Comparison of ENCODE assay signal across 11 cellular contexts in genomic region chr10:5862360-5862929, GRCh38. TPM values are rescaled to one million over a fixed set of nuclear protein-coding genes. Genes with fewer than 3 reads are reported as not detected.
A peak's percentile ranks its signal among the peaks of the same experiment; 100 is the strongest.
DNase-seq lines count a peak whose midpoint lies in the region; ATAC-seq, FAIRE-seq and TF ChIP-seq lines count a peak whose summit lies in the region.
"Had no signal": no experiment of that assay in that cellular context is flagged by ENCODE, and none has a peak within 500 bp of the region (broad histone marks: within the 10 kb centered on the region; RNA-seq: fewer than 3 reads in every experiment).

No MANE protein-coding gene starts in this region.

- H3K4me3 ChIP-seq in kidney (ENCODE audit: low read length in 2 of 2) = no peak overlapping the region

- no peak for FAIRE-seq in kidney (lab: Jason Lieb, UNC)

- H3K4me3 Mint-ChIP-seq in dendritic cell treated with granulocyte-macrophage colony-stimulating factor and Interleukin-4, amounts not matched to agents 40 ng/mL and 50 ng/mL, for 4 days = no peak overlapping the region

- no peak for TF ChIP-seq CTCF in kidney (IDR thresholded peaks at IDR 0.05; ENCODE audit: borderline replicate concordance, extremely low read depth, insufficient read depth)

- no peaks in the 10 kb centered on the region for H3K27me3 Mint-ChIP-seq in dendritic cell treated with granulocyte-macrophage colony-stimulating factor and Interleukin-4, amounts not matched to agents 40 ng/mL and 50 ng/mL, for 4 days

- DNase-seq in stimulated activated CD4-positive, alpha-beta T cell treated with anti-CD3 and anti-CD28 coated beads, Interleukin-4, amount 100 ng/mL, for 1 hour = no peak
- DNase-seq in left colon = no peak
- DNase-seq in effector CD8-positive, alpha-beta T cell (lab: John Stamatoyannopoulos, UW) = no peak
- DNase-seq in kidney = no peak
- DNase-seq: DND-41; Right ventricle myocardium superior; stimulated activated CD4-positive, alpha-beta T cell treated with anti-CD3 and anti-CD28 coated beads, Interleukin-2, amount 100 ng/mL, for 48 hours had no signal

- H3K9me3 ChIP-seq in kidney (ENCODE audit: control insufficient read depth in 1 of 2, low read length in 2 of 2) = no peaks in the 10 kb centered on the region

- H3K9ac ChIP-seq in kidney (ENCODE audit: low read length in 2 of 2) = no peak overlapping the region

- no peaks in the 10 kb centered on the region for H3K4me1 ChIP-seq in kidney (ENCODE audit: control insufficient read depth in 1 of 2, insufficient read depth in 1 of 2, low read depth in 1 of 2, low read length in 2 of 2)

- intact Hi-C loops in dendritic cell treated with granulocyte-macrophage colony-stimulating factor and Interleukin-4, amounts not matched to agents 40 ng/mL and 50 ng/mL, for 4 days (cut with micrococcal nuclease) = no loop called here
- intact Hi-C loops in left colon (cut with DNase I, micrococcal nuclease) (no loop called here), kidney (cut with DNase I) (no loop called here)

- peak overlapping the region; percentile 27 for H3K27ac Mint-ChIP-seq in dendritic cell treated with granulocyte-macrophage colony-stimulating factor and Interleukin-4, amounts not matched to agents 40 ng/mL and 50 ng/mL, for 4 days

- no peaks in the 10 kb centered on the region for H3K36me3 Mint-ChIP-seq in dendritic cell treated with granulocyte-macrophage colony-stimulating factor and Interleukin-4, amounts not matched to agents 40 ng/mL and 50 ng/mL, for 4 days (ENCODE audit: low read depth)

- no peaks in the 10 kb centered on the region for H3K36me3 ChIP-seq in kidney (ENCODE audit: control insufficient read depth in 1 of 2, insufficient read depth in 2 of 2, low read length in 2 of 2)

- peaks cover 33% of the 10 kb centered on the region for H3K4me1 Mint-ChIP-seq in dendritic cell treated with granulocyte-macrophage colony-stimulating factor and Interleukin-4, amounts not matched to agents 40 ng/mL and 50 ng/mL, for 4 days (ENCODE audit: low read depth)

- no peaks in the 10 kb centered on the region for H3K9me3 Mint-ChIP-seq in dendritic cell treated with granulocyte-macrophage colony-stimulating factor and Interleukin-4, amounts not matched to agents 40 ng/mL and 50 ng/mL, for 4 days

- no peak overlapping the region for H3K27ac ChIP-seq in kidney (ENCODE audit: low read depth in 2 of 2, low read length in 2 of 2)

- ATAC-seq in GM18505 (IDR thresholded peaks at IDR 0.05; ENCODE audit: unreplicated experiment) (peak; percentile 92), GM21367 (IDR thresholded peaks at IDR 0.05; ENCODE audit: unreplicated experiment) (peak; percentile 96), HG03108 (IDR thresholded peaks at IDR 0.05; ENCODE audit: unreplicated experiment) (peak; percentile 95), left colon (no peak)

- no peak for TF ChIP-seq POLR2A in GM18505 (IDR thresholded peaks at IDR 0.05; ENCODE audit: borderline replicate concordance, extremely low read depth, insufficient read depth, insufficient read length)

RNA-seq across cellular contexts. Expression of gene ANKRD16, which starts 27.2 kb away (rescaled TPM):
- 1 to 10 TPM; 6.7 to 7.1 TPM for total RNA-seq in left colon
- total RNA-seq in kidney = 6.7 TPM
- 7.1 TPM for polyA plus RNA-seq in kidney (ENCODE audit: insufficient read depth, low read depth, low replicate concordance)

RNA-seq across cellular contexts. Expression of gene FBH1, which starts 27.6 kb away (rescaled TPM):
- total RNA-seq in left colon (10 to 100 TPM; 75.3 to 89.7 TPM), kidney (76.5 TPM)
- 70.7 TPM for polyA plus RNA-seq in kidney (ENCODE audit: insufficient read depth, low read depth, low replicate concordance)

RNA-seq across cellular contexts. Expression of gene GDI2, which starts 49.2 kb away (rescaled TPM):
- 100 to 1,000 TPM; 211 to 218 TPM for total RNA-seq in left colon
- total RNA-seq in kidney = 168 TPM
- 143 TPM for polyA plus RNA-seq in kidney (ENCODE audit: insufficient read depth, low read depth, low replicate concordance)
